ENCODE assay signal across 8 cellular contexts in genomic region chr22:38201371-38201717, GRCh38. TPM values are rescaled to one million over a fixed set of nuclear protein-coding genes. Genes with fewer than 3 reads are reported as not detected.
DNase-seq lines count a peak whose midpoint lies in the region; ATAC-seq and TF ChIP-seq lines count a peak whose summit lies in the region.

No MANE protein-coding gene starts in this region.

- 32 to 44% methylated on average over 3 to 5 of the region's 8 CpGs for WGBS in esophagus squamous epithelium, 2 donors
- 15% methylated on average over 8 of the region's 8 CpGs for WGBS in psoas muscle, 3 donors

- intact Hi-C loops in esophagus squamous epithelium (cut with DNase I) (no loop called here), psoas muscle (cut with DNase I) (loop anchor here (2.0 to 10.0 kb wide), 2 partner anchors 19 to 87 kb away; partner anchors contain the start of gene BAIAP2L2 (in 2 of the 2))

- H3K27me3 ChIP-seq in RWPE2 (ENCODE audit: insufficient read depth, poor library complexity, severe bottlenecking) = no peaks in the 10 kb centered on the region
- no peaks in the 10 kb centered on the region for H3K27me3 ChIP-seq in esophagus squamous epithelium
- H3K27me3 ChIP-seq in psoas muscle (ENCODE audit: insufficient read depth in 3 of 3, low read length in 2 of 3) = no peaks in the 10 kb centered on the region

- ATAC-seq in RWPE2 (ENCODE audit: low read depth) (no peak), psoas muscle (peak in 1 of 4 donors; percentile 28), HG02938 (IDR thresholded peaks at IDR 0.05; ENCODE audit: unreplicated experiment) (no peak), HG03439 (IDR thresholded peaks at IDR 0.05; ENCODE audit: unreplicated experiment) (no peak)

- H3K36me3 ChIP-seq in RWPE2 (ENCODE audit: low read depth) = 0 out of 2 replicates have a peak, but pooled peaks cover 6% of the 10 kb centered on the region
- peaks cover 0 to under 1% (median 0%) of the 10 kb centered on the region in 3 donors for H3K36me3 ChIP-seq in esophagus squamous epithelium
- H3K36me3 ChIP-seq in psoas muscle (ENCODE audit: insufficient read depth in 1 of 2, low read depth in 1 of 2) = no peaks in the 10 kb centered on the region

- H3K4me1 ChIP-seq in RWPE2 (ENCODE audit: insufficient read depth, poor library complexity, severe bottlenecking) = peaks cover 7% of the 10 kb centered on the region
- peaks cover 12 to 42% (median 23%) of the 10 kb centered on the region in 3 donors for H3K4me1 ChIP-seq in esophagus squamous epithelium
- peaks cover 22% of the 10 kb centered on the region for H3K4me1 ChIP-seq in psoas muscle

- no peak for TF ChIP-seq POLR2A in esophagus squamous epithelium (IDR thresholded peaks at IDR 0.05)

- DNase-seq in GM12864 (ENCODE audit: low read depth) (no peak), RWPE2 (ENCODE audit: low spot score) (no peak), esophagus squamous epithelium (lab: John Stamatoyannopoulos, UW) (no peak), psoas muscle (no peak), NCI-H526 (lab: John Stamatoyannopoulos, UW) (no peak), NCI-H1092 treated with DMSO at 0.1 percent for 48 hours (lab: John Stamatoyannopoulos, UW) (no peak)

- TF ChIP-seq CTCF in GM12864 (IDR thresholded peaks at IDR 0.05; ENCODE audit: low read depth, low read length, missing control alignments) (no peak), RWPE2 (IDR thresholded peaks at IDR 0.05; ENCODE audit: poor library complexity, severe bottlenecking) (no peak), esophagus squamous epithelium (IDR thresholded peaks at IDR 0.05) (no peak), psoas muscle (IDR thresholded peaks at IDR 0.05) (no peak)

- H3K27ac ChIP-seq in RWPE2 (ENCODE audit: poor library complexity, severe bottlenecking) (peak overlapping the region; percentile 91), esophagus squamous epithelium (peak overlapping the region; percentile 92 to 100 (median 98)), psoas muscle (peak overlapping the region; percentile 95)

- H3K9me3 ChIP-seq in RWPE2 (ENCODE audit: severe bottlenecking) (no peaks in the 10 kb centered on the region), esophagus squamous epithelium (no peaks in the 10 kb centered on the region), psoas muscle (no peaks in the 10 kb centered on the region)

- peak overlapping the region; percentile 33 for H3K4me3 ChIP-seq in GM12864 (ENCODE audit: low read depth, low read length)
- H3K4me3 ChIP-seq in RWPE2 (ENCODE audit: severe bottlenecking) = peak overlapping the region; percentile 71
- H3K4me3 ChIP-seq in esophagus squamous epithelium = peak overlapping the region; percentile 66 to 96 (median 83)
- peak overlapping the region; percentile 72 for H3K4me3 ChIP-seq in psoas muscle

RNA-seq across cellular contexts. Expression of gene MAFF, which starts 0.5 kb away (rescaled TPM):
- 10 to 100 TPM; 19.4 to 51.6 (median 40.5) TPM for total RNA-seq in esophagus squamous epithelium
- total RNA-seq in psoas muscle = 10 to 100 TPM in 3 of 4 donors, 1 to 10 TPM in 1; 5.7 to 63.8 (median 39.5) TPM
- 100 to 1,000 TPM in 1 of 3 donors, 10 to 100 TPM in 2; 23.6 to 118 (median 26.9) TPM for polyA plus RNA-seq in psoas muscle

RNA-seq across cellular contexts. Expression of gene PLA2G6, which starts 19.7 kb away (rescaled TPM):
- total RNA-seq in esophagus squamous epithelium (10 to 100 TPM; 12.9 to 24.2 (median 14.2) TPM), psoas muscle (10 to 100 TPM in 2 of 4 donors, 1 to 10 TPM in 2; 8.5 to 17.4 (median 11.4) TPM)
- 1 to 10 TPM; 4.5 to 7.1 (median 7.1) TPM for polyA plus RNA-seq in psoas muscle

Comparison
In these comparisons a context has a peak if more than half of its experiments do, and no peak if none do; other contexts are left out.
1. H3K4me3 ChIP-seq: peak in every context shown above with its lines; median percentile 83 in esophagus squamous epithelium; 72 in psoas muscle; 71 in RWPE2; 33 in GM12864.